ENCODE assay signal across 7 cellular contexts in genomic region chr13:30525212-30525611, GRCh38. TPM values are rescaled to one million over a fixed set of nuclear protein-coding genes. Genes with fewer than 3 reads are reported as not detected.
DNase-seq lines count a peak whose midpoint lies in the region; ATAC-seq, FAIRE-seq and TF ChIP-seq lines count a peak whose summit lies in the region.
"Not testable (repeated sequence)": the region's sequence is repeated elsewhere in the genome, so short reads cannot be mapped to it uniquely, and the experiment has no call there.

No MANE protein-coding gene starts in this region.

- not testable (repeated sequence) for H3K79me2 ChIP-seq in GM12878 (ENCODE audit: control insufficient read depth, insufficient read depth, low read length); keratinocyte (ENCODE audit: control insufficient read depth, insufficient read depth, low read length); neural cell (replicated peaks; ENCODE audit: insufficient read depth, low read length)

- not testable (repeated sequence) for H3K9me2 ChIP-seq in neural cell (ENCODE audit: insufficient read depth, low read length)

- POLR2A ChIA-PET in GM12878 (lab: Charles Lee): not testable (repeated sequence)

- CTCF ChIA-PET in GM12878 (lab: Yijun Ruan, JAX): not testable (repeated sequence)

- not testable (repeated sequence) for TF ChIP-seq RAD21 in GM12878 (IDR thresholded peaks at IDR 0.05; ENCODE audit: insufficient read depth, low read depth, low read length); neural cell (conservative IDR thresholded peaks at IDR 0.05)

- H3K27me3 ChIP-seq in GM12878 (replicated peaks in 1 of 2; ENCODE audit: control insufficient read depth in 2 of 2, insufficient read depth in 2 of 2, low read length in 1 of 2); keratinocyte (ENCODE audit: control insufficient read depth, extremely low read depth, insufficient read depth, low read length); neural cell (ENCODE audit: insufficient read depth, low read depth, low read length): not testable (repeated sequence)

- dilution Hi-C loops in keratinocyte (cut with MboI; ENCODE audit: extremely low pct_ligation_motif_present, low sequenced_read_pairs): not testable (repeated sequence)

- not testable (repeated sequence) for H3K27ac ChIP-seq in GM12878 (ENCODE audit: control insufficient read depth, insufficient read depth); keratinocyte (ENCODE audit: control insufficient read depth, insufficient read depth, low read length); neural cell (ENCODE audit: low read length)

- not testable (repeated sequence) for H3K4me2 ChIP-seq in GM12878 (ENCODE audit: control insufficient read depth, insufficient read depth); keratinocyte (ENCODE audit: control insufficient read depth, extremely low read depth, insufficient read depth, low read depth, low read length); neural cell (ENCODE audit: low read length)

- intact Hi-C loops in GM12878 (cut with micrococcal nuclease; ENCODE audit: unreplicated experiment): not testable (repeated sequence)

- not testable (repeated sequence) for H2AFZ ChIP-seq in GM12878 (ENCODE audit: control insufficient read depth, low read depth, low read length); keratinocyte (ENCODE audit: control insufficient read depth, low read length); neural cell (ENCODE audit: low read depth, low read length)

- H3F3A ChIP-seq in neural cell (ENCODE audit: insufficient read depth, low read length, poor library complexity, severe bottlenecking): not testable (repeated sequence)

- in situ Hi-C loops in GM12878 (cut with MboI): not testable (repeated sequence)

- not testable (repeated sequence) for TF ChIP-seq EP300 in GM12878 (IDR thresholded peaks at IDR 0.05; ENCODE audit: borderline replicate concordance in 1 of 2, control insufficient read depth in 1 of 2, low read depth in 2 of 2, low read length in 2 of 2)
- peak; percentile 26 for TF ChIP-seq EP300 in neural cell (conservative IDR thresholded peaks at IDR 0.05; ENCODE audit: poor library complexity, severe bottlenecking)

- not testable (repeated sequence) for H3K27ac Mint-ChIP-seq in T-helper 17 cell

- RAD21 ChIA-PET in GM12878 (lab: Charles Lee; ENCODE audit: unreplicated experiment): not testable (repeated sequence)

- H3K9ac ChIP-seq in GM12878 (ENCODE audit: control insufficient read depth, insufficient read depth, low read length); keratinocyte (ENCODE audit: control insufficient read depth, extremely low read depth, insufficient read depth, low read length); neural cell (ENCODE audit: low read length): not testable (repeated sequence)

- H3K36me3 Mint-ChIP-seq in T-helper 17 cell (ENCODE audit: low read depth): not testable (repeated sequence)

- H3K4me3 ChIP-seq in GM12878; keratinocyte (ENCODE audit: control insufficient read depth in 2 of 3, extremely low read depth in 1 of 3, insufficient read depth in 2 of 3, low read depth in 1 of 3, low read length in 3 of 3); neural cell (ENCODE audit: low read length): not testable (repeated sequence)

- H3K4me1 ChIP-seq in GM12878 (ENCODE audit: control insufficient read depth, insufficient read depth, low read length); keratinocyte (ENCODE audit: control insufficient read depth, extremely low read depth, insufficient read depth, low read length): not testable (repeated sequence)

- peak; percentile 56 for ATAC-seq in T-helper 17 cell
- ATAC-seq in GM12878: not testable (repeated sequence)

- not testable (repeated sequence) for TF ChIP-seq POLR2A in GM12878 (IDR thresholded peaks at IDR 0.05; ENCODE audit: low read depth, low read length)

- H3K27me3 Mint-ChIP-seq in T-helper 17 cell: not testable (repeated sequence)

- DNase-seq in D721Med (ENCODE audit: insufficient read length, low spot score); T-helper 17 cell; GM12878 (ENCODE audit: low read depth, low spot score); keratinocyte (ENCODE audit: low read depth, low spot score): not testable (repeated sequence)
- peak; percentile 60 for DNase-seq in NCI-H82 (lab: John Stamatoyannopoulos, UW)
- DNase-seq in activated CD8-positive, alpha-beta memory T cell treated with anti-CD3 and anti-CD28 coated beads, Interleukin-2, amount 50 U/mL, for 1 hour (ENCODE audit: extremely low read depth): peak; percentile 4

- TF ChIP-seq CTCF in D721Med (IDR thresholded peaks at IDR 0.05; ENCODE audit: insufficient read depth, missing control alignments); GM12878 (IDR thresholded peaks at IDR 0.05 in 2 of 3, conservative IDR thresholded peaks at IDR 0.05 in 1 of 3; ENCODE audit: control insufficient read depth in 2 of 3, extremely low read depth in 1 of 3, insufficient read depth in 1 of 3, low read depth in 3 of 3, low read length in 3 of 3); keratinocyte (optimal IDR thresholded peaks at IDR 0.05 in 1 of 3, IDR thresholded peaks at IDR 0.05 in 1 of 3, conservative IDR thresholded peaks at IDR 0.05 in 1 of 3; ENCODE audit: extremely low read depth in 1 of 3, insufficient read depth in 2 of 3, low read length in 3 of 3); neural cell (IDR thresholded peaks at IDR 0.05; ENCODE audit: poor library complexity, severe bottlenecking): not testable (repeated sequence)

- H3K4me1 Mint-ChIP-seq in T-helper 17 cell: not testable (repeated sequence)

- BruUV-seq in GM12878 (replicated peaks; lab: Mats Ljungman, UMichigan): not testable (repeated sequence)

- not testable (repeated sequence) for H3K9me1 ChIP-seq in keratinocyte (ENCODE audit: control insufficient read depth, extremely low read depth, insufficient read depth, low read length)

- SMC1A ChIA-PET in GM12878 (lab: Charles Lee; ENCODE audit: uncharacterized antibody, unreplicated experiment): not testable (repeated sequence)

- H3K36me3 ChIP-seq in GM12878 (ENCODE audit: control insufficient read depth in 2 of 2, insufficient read depth in 2 of 2, low read length in 1 of 2); keratinocyte (ENCODE audit: control insufficient read depth in 2 of 2, extremely low read depth in 1 of 2, insufficient read depth in 2 of 2, low read length in 2 of 2); neural cell (ENCODE audit: insufficient read depth, low read length): not testable (repeated sequence)

- peak; percentile 66 for FAIRE-seq in D721Med (lab: Jason Lieb, UNC)
- FAIRE-seq in GM12878 (lab: Jason Lieb, UNC): peak; percentile 13
- peak; percentile 36 for FAIRE-seq in keratinocyte (lab: Jason Lieb, UNC)

- not testable (repeated sequence) for H4K20me1 ChIP-seq in GM12878 (ENCODE audit: control insufficient read depth, insufficient read depth); keratinocyte (ENCODE audit: control insufficient read depth, extremely low read depth, insufficient read depth, low read length); neural cell (ENCODE audit: insufficient read depth)

- 0% methylated on average over 1 of the region's 1 CpG for WGBS in GM12878 (ENCODE audit: insufficient coverage, insufficient replicate concordance, low lambda C conversion rate, missing lambda C conversion rate)

- not testable (repeated sequence) for H3K9me3 ChIP-seq in T-helper 17 cell (ENCODE audit: control insufficient read depth, low read length, poor library complexity, severe bottlenecking); GM12878 (replicated peaks; ENCODE audit: control insufficient read depth, insufficient read depth, low read length); keratinocyte (ENCODE audit: control insufficient read depth, low read depth, low read length); neural cell (ENCODE audit: low read length)

- H3K4me3 Mint-ChIP-seq in T-helper 17 cell: not testable (repeated sequence)

RNA-seq across cellular contexts. Expression of gene HMGB1, which starts 59.5 kb away (rescaled TPM):
- total RNA-seq in T-helper 17 cell (100 to 1,000 TPM; 285 to 308 TPM), GM12878 (2014; rRNA removed) (550 and 625 TPM in 2 replicates), GM12878 (2014; rRNA removed; fragmentation: Illumina TruSeq; extraction: Trizol) (1,176 and 1,210 TPM in 2 replicates), GM12878 (2021) (573 and 591 TPM in 2 replicates)
- total RNA-seq in GM12878 (2013; cell fraction: nucleolus; rRNA removed): 204 and 210 TPM in 2 replicates
- polyA plus RNA-seq in GM12878 (2011; ENCODE audit: low read depth): 338 TPM
- polyA plus RNA-seq in GM12878 (2011; rRNA removed) (365 and 533 TPM in 2 replicates), GM12878 (2014; fragmentation: Illumina TruSeq; extraction: Trizol) (1,581 and 1,586 TPM in 2 replicates), GM12878 (2014; fragmentation: Nextera tagmentation; extraction: Ambion mirVana) (1,000 to 10,000 TPM; 2,416 to 2,529 TPM), GM12878 (2014; rRNA removed) (709 and 796 TPM in 2 replicates), GM12878 (2016; fragmentation: Nextera tagmentation; extraction: Ambion mirVana) (1,000 to 10,000 TPM; 1,596 to 1,698 TPM), keratinocyte (63.8 to 221 TPM (median 156 TPM) in 3 replicates), neural cell (949 and 1,091 TPM in 2 replicates)
- 127 and 129 TPM in 2 replicates for polyA plus RNA-seq in GM12878 (2011; cell fraction: cytosol; rRNA removed)
- 131 and 184 TPM in 2 replicates for polyA plus RNA-seq in GM12878 (2011; cell fraction: nucleus; rRNA removed)
- 334 and 381 TPM in 2 replicates for polyA plus RNA-seq in GM12878 (2012)
- 59.0 and 68.5 TPM in 2 replicates for polyA minus RNA-seq in GM12878 (2011; rRNA and poly(A)+ RNA removed)
- polyA minus RNA-seq in GM12878 (2011; cell fraction: cytosol; rRNA and poly(A)+ RNA removed): 74.6 and 120 TPM in 2 replicates
- 47.6 and 68.8 TPM in 2 replicates for polyA minus RNA-seq in GM12878 (2011; cell fraction: nucleus; rRNA and poly(A)+ RNA removed)
- polyA plus RNA-seq in keratinocyte (2011; ENCODE audit: low read depth): 186 TPM
- 86.2 and 123 TPM in 2 replicates for polyA plus RNA-seq in keratinocyte (2011; cell fraction: cytosol; rRNA removed)
- 91.3 and 133 TPM in 2 replicates for polyA plus RNA-seq in keratinocyte (2011; cell fraction: nucleus; rRNA removed)
- polyA plus RNA-seq in keratinocyte (2012; ENCODE audit: low replicate concordance): 202 and 323 TPM in 2 replicates
- polyA minus RNA-seq in keratinocyte (6.2 to 53.1 TPM (median 12.2 TPM) in 3 replicates), neural cell (250 and 501 TPM in 2 replicates)
- polyA minus RNA-seq in keratinocyte (2011; cell fraction: cytosol; rRNA and poly(A)+ RNA removed): 56.4 TPM
- polyA minus RNA-seq in keratinocyte (2011; cell fraction: nucleus; rRNA and poly(A)+ RNA removed): 16.7 and 30.3 TPM in 2 replicates
